6 cellular contexts compared by ENCODE assay signal in genomic region chr2:15686643-15687042, GRCh38.
"Had no signal": no experiment of that assay in that cellular context is flagged by ENCODE, and none has a peak within 500 bp of the region (broad histone marks: within the 10 kb centered on the region; RNA-seq: fewer than 3 reads in every experiment).

No MANE protein-coding gene starts in this region.

- H3K27ac ChIP-seq: HL-60, KMS-11 had no signal

- H3K4me3 ChIP-seq: K562 had no signal

- DNase-seq: IMR-90, KBM-7, KG1 had no signal
